In the genomic region with DNA sequence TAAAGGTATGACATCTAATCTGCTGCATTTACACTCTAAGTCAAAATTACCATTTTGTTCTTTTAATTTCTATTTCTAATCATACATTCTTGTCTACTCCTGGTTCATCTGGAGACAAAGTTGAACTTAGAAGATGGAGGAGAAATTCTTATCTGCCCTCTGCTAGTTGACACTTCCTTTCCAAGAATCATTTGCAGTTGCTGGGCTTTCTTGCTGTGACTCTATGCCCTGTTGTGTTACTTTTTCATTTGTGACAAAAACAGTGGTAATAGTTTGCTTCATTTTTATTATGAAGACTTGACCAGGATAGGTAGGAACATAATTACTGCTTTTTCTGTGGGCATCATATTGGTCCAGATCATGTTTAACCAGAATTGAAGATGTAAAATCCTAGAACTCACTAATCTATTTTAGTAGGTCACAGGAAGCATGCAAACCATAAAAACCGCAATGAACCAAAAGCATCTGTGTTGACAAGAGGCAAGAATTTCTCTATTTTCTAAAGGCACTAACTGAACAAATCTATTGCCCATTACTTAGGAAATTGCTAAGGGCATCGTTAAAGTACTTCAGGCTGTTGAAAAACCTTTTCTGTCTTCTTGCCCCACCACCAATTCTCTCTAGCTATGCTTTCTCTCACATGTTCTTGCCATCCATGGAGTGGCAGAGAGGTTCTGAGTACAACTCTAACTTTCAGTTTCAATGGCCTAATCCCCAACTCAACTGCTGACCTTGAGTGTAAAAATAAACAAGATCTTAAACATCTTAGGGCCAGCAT, we compare ENCODE assay signal across 11 cellular contexts. TPM values are rescaled to one million over a fixed set of nuclear protein-coding genes. Genes with fewer than 3 reads are reported as not detected.
DNase-seq lines count a peak whose midpoint lies in the region; ATAC-seq, FAIRE-seq and TF ChIP-seq lines count a peak whose summit lies in the region.
"Had no signal": no experiment of that assay in that cellular context is flagged by ENCODE, and none has a peak within 500 bp of the region (broad histone marks: within the 10 kb centered on the region; RNA-seq: fewer than 3 reads in every experiment).

No MANE protein-coding gene starts in this region.

- H3K27me3 ChIP-seq in OCI-LY3 (ENCODE audit: low read depth, low read length): peaks cover 39% of the 10 kb centered on the region
- peaks cover 0 to 3% of the 10 kb centered on the region in 2 donors for H3K27me3 ChIP-seq in small intestine (ENCODE audit: control insufficient read depth in 2 of 2, insufficient read depth in 2 of 2, low read length in 2 of 2)

- H3K27ac ChIP-seq in OCI-LY3 (ENCODE audit: low read length) (no peak overlapping the region), small intestine (ENCODE audit: low read depth in 1 of 2, low read length in 1 of 2) (peak overlapping the region; percentile 48 to 74)
- H3K27ac ChIP-seq: esophagus muscularis mucosa had no signal

- no peak overlapping the region for H3K9ac ChIP-seq in OCI-LY3 (ENCODE audit: low read length)

- H3K36me3 ChIP-seq in OCI-LY3 (replicated peaks; ENCODE audit: low read depth, low read length) (peaks cover 10% of the 10 kb centered on the region), small intestine (ENCODE audit: control insufficient read depth in 2 of 2, insufficient read depth in 2 of 2, low read length in 2 of 2) (no peaks in the 10 kb centered on the region)
- H3K36me3 ChIP-seq: esophagus muscularis mucosa had no signal

- H3K4me1 ChIP-seq in OCI-LY3 (ENCODE audit: low read length) (peaks cover 51% of the 10 kb centered on the region), small intestine (ENCODE audit: control insufficient read depth in 2 of 2, insufficient read depth in 1 of 2, low read depth in 1 of 2, low read length in 1 of 2) (no peaks in the 10 kb centered on the region)
- H3K4me1 ChIP-seq: esophagus muscularis mucosa had no signal

- WGBS in small intestine, 3 donors: 52 to 79% (median 59%) methylated on average over 2 of the region's 2 CpGs

- peak; percentile 55 for ATAC-seq in HG02885 (IDR thresholded peaks at IDR 0.05; ENCODE audit: poor library complexity, unreplicated experiment)

- peak overlapping the region; percentile 52 for H3K4me2 ChIP-seq in OCI-LY3 (ENCODE audit: low read length)

- no peaks in the 10 kb centered on the region for H3K79me2 ChIP-seq in OCI-LY3 (ENCODE audit: low read length)

- H3K9me3 ChIP-seq in OCI-LY3 (ENCODE audit: insufficient read depth, low read length) (peaks cover 23% of the 10 kb centered on the region), small intestine (ENCODE audit: control insufficient read depth, low read depth) (no peaks in the 10 kb centered on the region)
- H3K9me3 ChIP-seq: esophagus muscularis mucosa had no signal

- H3K4me3 ChIP-seq in OCI-LY3 (ENCODE audit: low read length) (peak overlapping the region; percentile 5; the same call in 1 of the 2 replicates), small intestine (ENCODE audit: low read depth in 1 of 2, low read length in 2 of 2) (no peak overlapping the region)
- H3K4me3 ChIP-seq: esophagus muscularis mucosa had no signal

- H4K20me1 ChIP-seq in OCI-LY3 (ENCODE audit: insufficient read depth, low read length): no peaks in the 10 kb centered on the region

- H2AFZ ChIP-seq in OCI-LY3 (ENCODE audit: low read depth, low read length): no peak overlapping the region

- TF ChIP-seq CTCF in OCI-LY3 (IDR thresholded peaks at IDR 0.05; ENCODE audit: low read depth, low read length): no peak

- FAIRE-seq in small intestine (lab: Jason Lieb, UNC): no peak

- peak; percentile 48 for DNase-seq in activated CD8-positive, alpha-beta memory T cell treated with anti-CD3 and anti-CD28 coated beads for 24 hours
- DNase-seq in activated CD8-positive, alpha-beta memory T cell treated with anti-CD3 and anti-CD28 coated beads, Interleukin-2, amount 50 U/mL, for 4 hours: no peak
- peak; percentile 46 for DNase-seq in small intestine
- no peak for DNase-seq in LoVo (ENCODE audit: low spot score)
- DNase-seq in nucleus accumbens (lab: John Stamatoyannopoulos, UW): no peak
- no peak for DNase-seq in DMS53 (lab: John Stamatoyannopoulos, UW)
- DNase-seq: activated gamma-delta T cell, Right ventricle myocardium superior had no signal

RNA-seq across cellular contexts. Expression of a gene that starts 4.2 kb away (rescaled TPM):
- polyA plus RNA-seq in small intestine: 1 to 10 TPM in 1 of 3 donors, under 1 TPM in 1, not detected in 1; 0.87 to 1.4 TPM

RNA-seq across cellular contexts. Expression of a gene that starts 21.1 kb away (rescaled TPM):
- under 1 TPM; 0.81 to 0.94 (median 0.89) TPM for polyA plus RNA-seq in small intestine

RNA-seq across cellular contexts. Expression of a gene that starts 57.4 kb away (rescaled TPM):
- 10 to 100 TPM; 11.3 to 13.9 (median 13.0) TPM for polyA plus RNA-seq in small intestine

Comparison
In these comparisons a context has a peak if more than half of its experiments do, and no peak if none do; other contexts are left out.
1. DNase-seq: peak in activated CD8-positive, alpha-beta memory T cell treated with anti-CD3 and anti-CD28 coated beads for 24 hours (single experiment) and small intestine (single experiment); none in activated CD8-positive, alpha-beta memory T cell treated with anti-CD3 and anti-CD28 coated beads, Interleukin-2, amount 50 U/mL, for 4 hours (single experiment), LoVo (single experiment), nucleus accumbens (0 of 56) and DMS53 (single experiment).